In the genomic region with DNA sequence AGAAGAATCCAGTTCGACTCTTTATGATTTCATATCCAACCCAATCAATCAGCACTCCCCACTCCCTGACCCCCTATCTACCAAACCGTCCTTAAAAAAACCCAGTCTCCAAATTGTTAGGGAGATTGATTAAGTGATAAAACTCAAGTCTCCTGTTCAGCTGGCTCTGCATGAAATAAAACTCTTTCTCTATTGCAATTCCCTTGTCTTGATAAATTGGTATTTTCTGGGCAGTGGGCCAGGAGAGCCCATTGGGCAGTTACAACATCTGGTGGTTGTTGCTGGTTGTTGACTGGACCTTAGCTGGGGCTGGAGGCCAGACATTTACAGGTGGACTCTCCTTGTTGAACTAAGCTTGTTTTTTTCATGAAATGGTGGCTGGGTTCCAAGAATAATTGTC, we compare ENCODE assay signal across 19 cellular contexts.
"Had no signal": no experiment of that assay in that cellular context is flagged by ENCODE, and none has a peak within 500 bp of the region (broad histone marks: within the 10 kb centered on the region; RNA-seq: fewer than 3 reads in every experiment).

No MANE protein-coding gene starts in this region.

- H3K4me3 Mint-ChIP-seq: naive thymus-derived CD4-positive, alpha-beta T cell; stimulated activated memory B cell treated with anti-CD40 and anti-IgM and Interleukin-4, amounts not matched to agents 10 μg/mL and 1 μg/mL and 100 μg/mL, for 72 hours; stimulated activated naive CD8-positive, alpha-beta T cell treated with anti-CD3 and anti-CD28 coated beads, Interleukin-15, Interleukin-2, amounts not matched to agents 100 ng/mL and 50 ng/mL, for 24 hours had no signal

- H3K4me3 ChIP-seq: dorsolateral prefrontal cortex, esophagus muscularis mucosa, gastroesophageal sphincter, psoas muscle, right lobe of liver, tibial artery, upper lobe of left lung, uterus had no signal

- H3K27me3 Mint-ChIP-seq: naive thymus-derived CD4-positive, alpha-beta T cell; stimulated activated memory B cell treated with anti-CD40 and anti-IgM and Interleukin-4, amounts not matched to agents 10 μg/mL and 1 μg/mL and 100 μg/mL, for 72 hours; stimulated activated naive CD8-positive, alpha-beta T cell treated with anti-CD3 and anti-CD28 coated beads, Interleukin-15, Interleukin-2, amounts not matched to agents 100 ng/mL and 50 ng/mL, for 24 hours had no signal

- H3K36me3 ChIP-seq: esophagus muscularis mucosa, gastroesophageal sphincter, neutrophil, right lobe of liver, tibial artery, upper lobe of left lung, uterus had no signal

- H3K36me3 Mint-ChIP-seq: naive thymus-derived CD4-positive, alpha-beta T cell; stimulated activated memory B cell treated with anti-CD40 and anti-IgM and Interleukin-4, amounts not matched to agents 10 μg/mL and 1 μg/mL and 100 μg/mL, for 72 hours had no signal

- H3K27ac ChIP-seq: dorsolateral prefrontal cortex, epithelial cell of prostate, esophagus muscularis mucosa, gastroesophageal sphincter, neutrophil, psoas muscle, right lobe of liver, tibial artery, upper lobe of left lung, uterus had no signal

- H3K27me3 ChIP-seq: dorsolateral prefrontal cortex, esophagus muscularis mucosa, gastroesophageal sphincter, neutrophil, right lobe of liver, tibial artery, upper lobe of left lung, uterus had no signal

- DNase-seq: dorsolateral prefrontal cortex; effector CD8-positive, alpha-beta T cell; glutamatergic neuron; islet precursor cell; mammary epithelial cell; naive thymus-derived CD4-positive, alpha-beta T cell; psoas muscle; retina; right lobe of liver; stimulated activated CD4-positive, alpha-beta T cell treated with anti-CD3 and anti-CD28 coated beads, Interleukin-4, amount 100 ng/mL, for 1 hour; tibial artery; upper lobe of left lung; uterus had no signal

- H3K4me1 ChIP-seq: esophagus muscularis mucosa, gastroesophageal sphincter, psoas muscle, right lobe of liver, tibial artery, upper lobe of left lung, uterus had no signal

- H3K4me1 Mint-ChIP-seq: naive thymus-derived CD4-positive, alpha-beta T cell; stimulated activated memory B cell treated with anti-CD40 and anti-IgM and Interleukin-4, amounts not matched to agents 10 μg/mL and 1 μg/mL and 100 μg/mL, for 72 hours had no signal

- H3K27ac Mint-ChIP-seq: naive thymus-derived CD4-positive, alpha-beta T cell; stimulated activated memory B cell treated with anti-CD40 and anti-IgM and Interleukin-4, amounts not matched to agents 10 μg/mL and 1 μg/mL and 100 μg/mL, for 72 hours; stimulated activated naive CD8-positive, alpha-beta T cell treated with anti-CD3 and anti-CD28 coated beads, Interleukin-15, Interleukin-2, amounts not matched to agents 100 ng/mL and 50 ng/mL, for 24 hours had no signal
